ENCODE assay signal across 2 cellular contexts in genomic region chr22:17540481-17540880, GRCh38.
TF ChIP-seq lines count a peak whose summit lies in the region.

No MANE protein-coding gene starts in this region.

TF ChIP-seq in GM12878, 131 proteins besides CTCF, POLR2A, EP300 and RAD21 (continues in another document):
- TF ChIP-seq SPI1 (IDR thresholded peaks at IDR 0.05; ENCODE audit: borderline replicate concordance, insufficient read depth, low read depth, low read length) (no peak), NFYA (IDR thresholded peaks at IDR 0.05; ENCODE audit: borderline replicate concordance, low read depth, low read length) (no peak), IKZF1 (conservative IDR thresholded peaks at IDR 0.05) (no peak), SMAD1 (IDR thresholded peaks at IDR 0.05; ENCODE audit: low read depth, partially characterized antibody) (no peak), MLLT1 (IDR thresholded peaks at IDR 0.05) (no peak), CEBPZ (IDR thresholded peaks at IDR 0.05; ENCODE audit: low read depth, low read length) (no peak), MTA3 (IDR thresholded peaks at IDR 0.05; ENCODE audit: borderline replicate concordance, low read length) (no peak), TBL1XR1 (IDR thresholded peaks at IDR 0.05; ENCODE audit: low read depth, low read length) (no peak), BACH1 (IDR thresholded peaks at IDR 0.05; ENCODE audit: borderline replicate concordance) (no peak), ZNF274 (IDR thresholded peaks at IDR 0.05; ENCODE audit: insufficient read depth, insufficient read length) (no peak), HDAC2 (IDR thresholded peaks at IDR 0.05) (no peak), NFXL1 (IDR thresholded peaks at IDR 0.05; ENCODE audit: borderline replicate concordance) (no peak), PAX5 (IDR thresholded peaks at IDR 0.05; ENCODE audit: borderline replicate concordance, low read depth, low read length) (no peak)
- TF ChIP-seq, protein P1, sequence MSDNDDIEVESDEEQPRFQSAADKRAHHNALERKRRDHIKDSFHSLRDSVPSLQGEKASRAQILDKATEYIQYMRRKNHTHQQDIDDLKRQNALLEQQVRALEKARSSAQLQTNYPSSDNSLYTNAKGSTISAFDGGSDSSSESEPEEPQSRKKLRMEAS (IDR thresholded peaks at IDR 0.05; ENCODE audit: low read depth, low read length) = no peak
- TF ChIP-seq, protein P2, sequence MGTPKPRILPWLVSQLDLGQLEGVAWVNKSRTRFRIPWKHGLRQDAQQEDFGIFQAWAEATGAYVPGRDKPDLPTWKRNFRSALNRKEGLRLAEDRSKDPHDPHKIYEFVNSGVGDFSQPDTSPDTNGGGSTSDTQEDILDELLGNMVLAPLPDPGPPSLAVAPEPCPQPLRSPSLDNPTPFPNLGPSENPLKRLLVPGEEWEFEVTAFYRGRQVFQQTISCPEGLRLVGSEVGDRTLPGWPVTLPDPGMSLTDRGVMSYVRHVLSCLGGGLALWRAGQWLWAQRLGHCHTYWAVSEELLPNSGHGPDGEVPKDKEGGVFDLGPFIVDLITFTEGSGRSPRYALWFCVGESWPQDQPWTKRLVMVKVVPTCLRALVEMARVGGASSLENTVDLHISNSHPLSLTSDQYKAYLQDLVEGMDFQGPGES (IDR thresholded peaks at IDR 0.05) = no peak
- TF ChIP-seq, protein P3, sequence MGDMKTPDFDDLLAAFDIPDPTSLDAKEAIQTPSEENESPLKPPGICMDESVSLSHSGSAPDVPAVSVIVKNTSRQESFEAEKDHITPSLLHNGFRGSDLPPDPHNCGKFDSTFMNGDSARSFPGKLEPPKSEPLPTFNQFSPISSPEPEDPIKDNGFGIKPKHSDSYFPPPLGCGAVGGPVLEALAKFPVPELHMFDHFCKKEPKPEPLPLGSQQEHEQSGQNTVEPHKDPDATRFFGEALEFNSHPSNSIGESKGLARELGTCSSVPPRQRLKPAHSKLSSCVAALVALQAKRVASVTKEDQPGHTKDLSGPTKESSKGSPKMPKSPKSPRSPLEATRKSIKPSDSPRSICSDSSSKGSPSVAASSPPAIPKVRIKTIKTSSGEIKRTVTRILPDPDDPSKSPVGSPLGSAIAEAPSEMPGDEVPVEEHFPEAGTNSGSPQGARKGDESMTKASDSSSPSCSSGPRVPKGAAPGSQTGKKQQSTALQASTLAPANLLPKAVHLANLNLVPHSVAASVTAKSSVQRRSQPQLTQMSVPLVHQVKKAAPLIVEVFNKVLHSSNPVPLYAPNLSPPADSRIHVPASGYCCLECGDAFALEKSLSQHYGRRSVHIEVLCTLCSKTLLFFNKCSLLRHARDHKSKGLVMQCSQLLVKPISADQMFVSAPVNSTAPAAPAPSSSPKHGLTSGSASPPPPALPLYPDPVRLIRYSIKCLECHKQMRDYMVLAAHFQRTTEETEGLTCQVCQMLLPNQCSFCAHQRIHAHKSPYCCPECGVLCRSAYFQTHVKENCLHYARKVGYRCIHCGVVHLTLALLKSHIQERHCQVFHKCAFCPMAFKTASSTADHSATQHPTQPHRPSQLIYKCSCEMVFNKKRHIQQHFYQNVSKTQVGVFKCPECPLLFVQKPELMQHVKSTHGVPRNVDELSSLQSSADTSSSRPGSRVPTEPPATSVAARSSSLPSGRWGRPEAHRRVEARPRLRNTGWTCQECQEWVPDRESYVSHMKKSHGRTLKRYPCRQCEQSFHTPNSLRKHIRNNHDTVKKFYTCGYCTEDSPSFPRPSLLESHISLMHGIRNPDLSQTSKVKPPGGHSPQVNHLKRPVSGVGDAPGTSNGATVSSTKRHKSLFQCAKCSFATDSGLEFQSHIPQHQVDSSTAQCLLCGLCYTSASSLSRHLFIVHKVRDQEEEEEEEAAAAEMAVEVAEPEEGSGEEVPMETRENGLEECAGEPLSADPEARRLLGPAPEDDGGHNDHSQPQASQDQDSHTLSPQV (IDR thresholded peaks at IDR 0.05) = no peak

TF ChIP-seq in SK-N-SH treated with all-trans-retinoic acid at 6 μM for 48 hours, 23 proteins besides CTCF, POLR2A, EP300 and RAD21:
- TF ChIP-seq TSHZ2 (CRISPR knock-in tag; IDR thresholded peaks at IDR 0.05) (no peak), ZC3H10 (CRISPR knock-in tag; IDR thresholded peaks at IDR 0.05) (no peak), OSR1 (CRISPR knock-in tag; IDR thresholded peaks at IDR 0.05) (no peak), TCF4 (CRISPR knock-in tag; IDR thresholded peaks at IDR 0.05; ENCODE audit: borderline replicate concordance) (no peak), ISL1 (CRISPR knock-in tag; IDR thresholded peaks at IDR 0.05) (no peak), GLIS3 (CRISPR knock-in tag; IDR thresholded peaks at IDR 0.05) (no peak), PPARA (CRISPR knock-in tag; IDR thresholded peaks at IDR 0.05; ENCODE audit: borderline replicate concordance) (no peak), SNAI2 (CRISPR knock-in tag; IDR thresholded peaks at IDR 0.05) (no peak), ARNTL (CRISPR knock-in tag; IDR thresholded peaks at IDR 0.05; ENCODE audit: borderline replicate concordance, low read depth) (no peak), ZNF70 (CRISPR knock-in tag; IDR thresholded peaks at IDR 0.05) (no peak), CREB5 (CRISPR knock-in tag; IDR thresholded peaks at IDR 0.05; ENCODE audit: low read depth) (no peak), ZNF8 (CRISPR knock-in tag; IDR thresholded peaks at IDR 0.05) (no peak), BACH2 (CRISPR knock-in tag; IDR thresholded peaks at IDR 0.05; ENCODE audit: borderline replicate concordance) (no peak), ZNF565 (CRISPR knock-in tag; conservative IDR thresholded peaks at IDR 0.05; ENCODE audit: low read depth) (no peak), ZFP3 (CRISPR knock-in tag; IDR thresholded peaks at IDR 0.05) (no peak), ESRRG (CRISPR knock-in tag; IDR thresholded peaks at IDR 0.05) (no peak), RARB (CRISPR knock-in tag; IDR thresholded peaks at IDR 0.05) (no peak), CSRNP3 (CRISPR knock-in tag; IDR thresholded peaks at IDR 0.05) (no peak)
- TF ChIP-seq, protein P4, sequence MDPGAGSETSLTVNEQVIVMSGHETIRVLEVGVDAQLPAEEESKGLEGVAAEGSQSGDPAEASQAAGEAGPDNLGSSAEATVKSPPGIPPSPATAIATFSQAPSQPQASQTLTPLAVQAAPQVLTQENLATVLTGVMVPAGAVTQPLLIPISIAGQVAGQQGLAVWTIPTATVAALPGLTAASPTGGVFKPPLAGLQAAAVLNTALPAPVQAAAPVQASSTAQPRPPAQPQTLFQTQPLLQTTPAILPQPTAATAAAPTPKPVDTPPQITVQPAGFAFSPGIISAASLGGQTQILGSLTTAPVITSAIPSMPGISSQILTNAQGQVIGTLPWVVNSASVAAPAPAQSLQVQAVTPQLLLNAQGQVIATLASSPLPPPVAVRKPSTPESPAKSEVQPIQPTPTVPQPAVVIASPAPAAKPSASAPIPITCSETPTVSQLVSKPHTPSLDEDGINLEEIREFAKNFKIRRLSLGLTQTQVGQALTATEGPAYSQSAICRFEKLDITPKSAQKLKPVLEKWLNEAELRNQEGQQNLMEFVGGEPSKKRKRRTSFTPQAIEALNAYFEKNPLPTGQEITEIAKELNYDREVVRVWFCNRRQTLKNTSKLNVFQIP (CRISPR knock-in tag; IDR thresholded peaks at IDR 0.05; ENCODE audit: borderline replicate concordance, low read depth) = no peak
- TF ChIP-seq, protein P5, sequence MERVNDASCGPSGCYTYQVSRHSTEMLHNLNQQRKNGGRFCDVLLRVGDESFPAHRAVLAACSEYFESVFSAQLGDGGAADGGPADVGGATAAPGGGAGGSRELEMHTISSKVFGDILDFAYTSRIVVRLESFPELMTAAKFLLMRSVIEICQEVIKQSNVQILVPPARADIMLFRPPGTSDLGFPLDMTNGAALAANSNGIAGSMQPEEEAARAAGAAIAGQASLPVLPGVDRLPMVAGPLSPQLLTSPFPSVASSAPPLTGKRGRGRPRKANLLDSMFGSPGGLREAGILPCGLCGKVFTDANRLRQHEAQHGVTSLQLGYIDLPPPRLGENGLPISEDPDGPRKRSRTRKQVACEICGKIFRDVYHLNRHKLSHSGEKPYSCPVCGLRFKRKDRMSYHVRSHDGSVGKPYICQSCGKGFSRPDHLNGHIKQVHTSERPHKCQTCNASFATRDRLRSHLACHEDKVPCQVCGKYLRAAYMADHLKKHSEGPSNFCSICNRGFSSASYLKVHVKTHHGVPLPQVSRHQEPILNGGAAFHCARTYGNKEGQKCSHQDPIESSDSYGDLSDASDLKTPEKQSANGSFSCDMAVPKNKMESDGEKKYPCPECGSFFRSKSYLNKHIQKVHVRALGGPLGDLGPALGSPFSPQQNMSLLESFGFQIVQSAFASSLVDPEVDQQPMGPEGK (CRISPR knock-in tag; IDR thresholded peaks at IDR 0.05; ENCODE audit: borderline replicate concordance) = no peak
TF ChIP-seq in SK-N-SH treated with all-trans-retinoic acid at 6 μM for 48 hours: peak in this region for 0.
